Comparison of ENCODE assay signal across 15 cellular contexts in the genomic region with DNA sequence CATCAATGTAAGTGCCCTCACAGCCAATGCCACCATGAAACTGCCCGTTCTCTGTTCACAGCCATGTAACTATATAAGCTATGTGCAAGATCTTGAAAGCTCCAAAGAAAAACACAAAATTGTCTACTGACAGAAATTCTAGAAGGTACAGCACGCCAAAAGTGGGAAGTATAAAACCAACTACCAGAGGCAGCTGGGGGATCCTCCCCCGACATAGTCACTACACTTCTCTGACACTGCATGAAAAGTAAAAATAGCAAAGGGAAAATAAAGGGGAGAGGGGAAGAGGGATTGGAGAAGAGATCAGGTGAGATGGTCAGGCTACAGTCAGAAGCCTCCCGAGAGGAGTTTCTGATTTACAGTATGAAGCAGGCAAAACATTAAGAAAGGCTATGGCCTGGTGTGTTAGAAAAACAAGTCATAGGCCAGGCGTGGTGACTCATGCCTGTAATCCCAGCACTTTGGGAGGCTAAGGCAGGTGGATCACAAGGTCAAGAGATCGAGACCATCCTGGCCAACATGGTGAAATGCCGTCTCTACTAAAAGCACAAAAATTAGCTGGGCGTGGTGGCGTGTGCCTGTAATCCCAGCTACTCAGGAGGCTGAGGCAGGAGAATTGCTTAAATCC. TPM values are rescaled to one million over a fixed set of nuclear protein-coding genes. Genes with fewer than 3 reads are reported as not detected.
A peak's percentile ranks its signal among the peaks of the same experiment; 100 is the strongest.
DNase-seq lines count a peak whose midpoint lies in the region; ATAC-seq and TF ChIP-seq lines count a peak whose summit lies in the region.
"Had no signal": no experiment of that assay in that cellular context is flagged by ENCODE, and none has a peak within 500 bp of the region (broad histone marks: within the 10 kb centered on the region; RNA-seq: fewer than 3 reads in every experiment).

No MANE protein-coding gene starts in this region.

- H3K9me3 Mint-ChIP-seq in GM23338, result no peaks in the 10 kb centered on the region
- H3K9me3 Mint-ChIP-seq in natural killer cell treated with Interleukin-12 subunit alpha and Interleukin-12 subunit beta and Interleukin-15 and Interleukin-18, amount 100 ng/mL, for 72 hours, result no peaks in the 10 kb centered on the region

- TF ChIP-seq CTCF in GM23338 (conservative IDR thresholded peaks at IDR 0.05; ENCODE audit: low read depth in 2 of 2) (no peak), adrenal gland (IDR thresholded peaks at IDR 0.05) (no peak)

- no peak for ATAC-seq in GM23338
- ATAC-seq in natural killer cell treated with Interleukin-12 subunit alpha and Interleukin-12 subunit beta and Interleukin-15 and Interleukin-18, amount 100 ng/mL, for 72 hours, result no peak

- no peak overlapping the region for H3K4me3 ChIP-seq in BLaER1 treated with 17β-estradiol and CSF1 and Interleukin-3, amounts not matched to agents 10 nM and 100 nM
- no peak overlapping the region for H3K4me3 ChIP-seq in GM23338
- H3K4me3 ChIP-seq in adrenal gland, result no peak overlapping the region
- H3K4me3 ChIP-seq: BLaER1 had no signal

- H3K4me2 ChIP-seq in BLaER1 treated with 17β-estradiol and CSF1 and Interleukin-3, amounts not matched to agents 10 nM and 100 nM, result peak overlapping the region in 7 of 11 experiments; percentile 65 to 90 (median 77); a peak in 13 of 22 replicates
- no peak overlapping the region for H3K4me2 ChIP-seq in GM23338
- H3K4me2 ChIP-seq: BLaER1 had no signal

- H3K27me3 ChIP-seq in BLaER1 treated with 17β-estradiol and CSF1 and Interleukin-3, amounts not matched to agents 10 nM and 100 nM, result no peaks in the 10 kb centered on the region
- H3K27me3 ChIP-seq in GM23338 (ENCODE audit: insufficient read depth), result no peaks in the 10 kb centered on the region
- H3K27me3 ChIP-seq in adrenal gland, result no peaks in the 10 kb centered on the region
- H3K27me3 ChIP-seq: BLaER1 had no signal

- H3K79me2 ChIP-seq in GM23338 (replicated peaks; ENCODE audit: insufficient read depth), result no peaks in the 10 kb centered on the region

- H3K27ac ChIP-seq in BLaER1 treated with 17β-estradiol and CSF1 and Interleukin-3, amounts not matched to agents 10 nM and 100 nM, result peak overlapping the region; percentile 2 to 99 (median 80); a peak in 20 of 22 replicates
- H3K27ac ChIP-seq in GM23338 (ENCODE audit: low read depth), result peak overlapping the region; percentile 36; the same call in 1 of the 2 replicates
- peak overlapping the region in 2 of 5 donors; percentile 53 for H3K27ac ChIP-seq in adrenal gland
- H3K27ac ChIP-seq: BLaER1 had no signal

- no peaks in the 10 kb centered on the region for H3K9me3 ChIP-seq in BLaER1 treated with 17β-estradiol and CSF1 and Interleukin-3, amounts not matched to agents 10 nM and 100 nM (replicated peaks in 1 of 11)
- no peaks in the 10 kb centered on the region for H3K9me3 ChIP-seq in adrenal gland (replicated peaks in 1 of 3)
- H3K9me3 ChIP-seq: BLaER1 had no signal

- peaks cover 17% of the 10 kb centered on the region for H3K36me3 Mint-ChIP-seq in GM23338 (ENCODE audit: low read depth)
- H3K36me3 Mint-ChIP-seq in natural killer cell treated with Interleukin-12 subunit alpha and Interleukin-12 subunit beta and Interleukin-15 and Interleukin-18, amount 100 ng/mL, for 72 hours, result peaks cover 19% of the 10 kb centered on the region

- no peak overlapping the region for H2AFZ ChIP-seq in GM23338

- H3F3A ChIP-seq in GM23338 (replicated peaks; ENCODE audit: low read depth), result 0 out of 2 replicates have a peak, but pooled peaks cover 9% of the 10 kb centered on the region

- no peak for TF ChIP-seq POLR2A in adrenal gland (IDR thresholded peaks at IDR 0.05)

- no peaks in the 10 kb centered on the region; the same call in 2 of the 3 replicates for H3K4me1 Mint-ChIP-seq in GM23338
- H3K4me1 Mint-ChIP-seq in natural killer cell treated with Interleukin-12 subunit alpha and Interleukin-12 subunit beta and Interleukin-15 and Interleukin-18, amount 100 ng/mL, for 72 hours (ENCODE audit: low read depth in 2 of 2), result peaks cover 48 to 60% of the 10 kb centered on the region in 2 donors

- no peak for DNase-seq in GM23338 (ENCODE audit: low spot score)
- DNase-seq in amniotic epithelial cell (ENCODE audit: low read depth), result peak; percentile 22
- DNase-seq in natural killer cell treated with Interleukin-12 subunit alpha and Interleukin-12 subunit beta and Interleukin-15 and Interleukin-18, amount 100 ng/mL, for 72 hours (ENCODE audit: low spot score), result no peak
- DNase-seq in adrenal gland, result no peak
- DNase-seq in NCI-H748 (lab: John Stamatoyannopoulos, UW; ENCODE audit: unreplicated experiment), result no peak
- no peak for DNase-seq in GM19240 (ENCODE audit: insufficient read length, low spot score)
- no peak for DNase-seq in nucleus accumbens (lab: John Stamatoyannopoulos, UW)
- DNase-seq: amygdala, cortex of kidney, mesenchymal stem cell, NCI-H2029 treated with DMSO at 0.1 percent for 48 hours, NCI-H82, SHP77 treated with DMSO at 0.1 percent for 48 hours had no signal

- peaks cover 3% of the 10 kb centered on the region for H3K27me3 Mint-ChIP-seq in GM23338 (ENCODE audit: insufficient read depth, low read depth, poor library complexity)
- no peaks in the 10 kb centered on the region for H3K27me3 Mint-ChIP-seq in natural killer cell treated with Interleukin-12 subunit alpha and Interleukin-12 subunit beta and Interleukin-15 and Interleukin-18, amount 100 ng/mL, for 72 hours

- H3K27ac Mint-ChIP-seq in GM23338, result peak overlapping the region; percentile 32; the same call in 1 of the 2 replicates
- H3K27ac Mint-ChIP-seq in natural killer cell treated with Interleukin-12 subunit alpha and Interleukin-12 subunit beta and Interleukin-15 and Interleukin-18, amount 100 ng/mL, for 72 hours, result peak overlapping the region; percentile 96 to 98

- H3K9me2 ChIP-seq in GM23338 (ENCODE audit: insufficient read depth), result no peaks in the 10 kb centered on the region

- H3K4me1 ChIP-seq in BLaER1 treated with 17β-estradiol and CSF1 and Interleukin-3, amounts not matched to agents 10 nM and 100 nM, result peaks cover 0 to 86% (median 55%) of the 10 kb centered on the region in 10 experiments; a peak in 16 of 20 replicates
- H3K4me1 ChIP-seq in GM23338 (ENCODE audit: insufficient read depth), result no peaks in the 10 kb centered on the region
- H3K4me1 ChIP-seq in adrenal gland (replicated peaks in 1 of 2), result peaks cover 0 to 18% of the 10 kb centered on the region in 2 donors
- H3K4me1 ChIP-seq: BLaER1 had no signal

- intact Hi-C loops in adrenal gland (cut with DNase I), result loop anchor here in 1 of 2 donors (10.0 kb wide), 1 partner anchor 113 kb away; no protein-coding TSS in a partner anchor

- H4K20me1 ChIP-seq in BLaER1 treated with 17β-estradiol and CSF1 and Interleukin-3, amounts not matched to agents 10 nM and 100 nM, result peaks cover 0 to 2% (median 0%) of the 10 kb centered on the region in 11 experiments; a peak in 1 of 22 replicates
- H4K20me1 ChIP-seq in GM23338 (replicated peaks; ENCODE audit: insufficient read depth), result no peaks in the 10 kb centered on the region
- H4K20me1 ChIP-seq: BLaER1 had no signal

- H3K36me3 ChIP-seq in BLaER1 treated with 17β-estradiol and CSF1 and Interleukin-3, amounts not matched to agents 10 nM and 100 nM, result peaks cover 4 to 100% (median 72%) of the 10 kb centered on the region in 11 experiments; a peak in 21 of 22 replicates
- H3K36me3 ChIP-seq in GM23338 (ENCODE audit: insufficient read depth) (no peaks in the 10 kb centered on the region; the same call in 1 of the 2 replicates), adrenal gland (replicated peaks in 1 of 2) (peaks cover 0 to 35% of the 10 kb centered on the region in 2 donors)

- 75 to 87% (median 83%) methylated on average over 9 of the region's 9 CpGs for WGBS in adrenal gland, 4 donors

- H3K9ac ChIP-seq in BLaER1 treated with 17β-estradiol and CSF1 and Interleukin-3, amounts not matched to agents 10 nM and 100 nM, result peak overlapping the region in 8 of 11 experiments; percentile 25 to 93 (median 76); a peak in 14 of 22 replicates
- H3K9ac ChIP-seq: BLaER1 had no signal

- H3K4me3 Mint-ChIP-seq in GM23338, result no peak overlapping the region
- no peak overlapping the region for H3K4me3 Mint-ChIP-seq in natural killer cell treated with Interleukin-12 subunit alpha and Interleukin-12 subunit beta and Interleukin-15 and Interleukin-18, amount 100 ng/mL, for 72 hours

TF ChIP-seq in GM23338, 12 proteins besides CTCF, POLR2A, EP300 and RAD21:
- TF ChIP-seq ZNF331 (CRISPR knock-in tag; IDR thresholded peaks at IDR 0.05; ENCODE audit: low read depth) (no peak), EZH2 (IDR thresholded peaks at IDR 0.05; ENCODE audit: low read depth, unreplicated experiment) (no peak), JUNB (IDR thresholded peaks at IDR 0.05; ENCODE audit: unreplicated experiment) (no peak), STAT1 (IDR thresholded peaks at IDR 0.05; ENCODE audit: unreplicated experiment) (no peak), ZNF114 (CRISPR knock-in tag; IDR thresholded peaks at IDR 0.05) (no peak), POLR2AphosphoS5 (IDR thresholded peaks at IDR 0.05; ENCODE audit: low read depth) (no peak)

RNA-seq across cellular contexts. Expression of a gene that starts 39.8 kb away (rescaled TPM):
- 212 and 254 TPM in 2 replicates for total RNA-seq in GM23338 (2014; rRNA removed; shearing (Covaris generic))
- polyA plus RNA-seq in GM23338 (2016; fragmentation: Nextera tagmentation; extraction: Ambion mirVana) (393 and 400 TPM in 2 replicates), adrenal gland (100 to 1,000 TPM; 269 to 405 (median 350) TPM)
- total RNA-seq in natural killer cell treated with Interleukin-12 subunit alpha and Interleukin-12 subunit beta and Interleukin-15 and Interleukin-18, amount 100 ng/mL, for 72 hours, result 100 to 1,000 TPM; 357 to 363 TPM
- total RNA-seq in adrenal gland, result 100 to 1,000 TPM; 142 to 511 (median 317) TPM
